In the genomic region with DNA sequence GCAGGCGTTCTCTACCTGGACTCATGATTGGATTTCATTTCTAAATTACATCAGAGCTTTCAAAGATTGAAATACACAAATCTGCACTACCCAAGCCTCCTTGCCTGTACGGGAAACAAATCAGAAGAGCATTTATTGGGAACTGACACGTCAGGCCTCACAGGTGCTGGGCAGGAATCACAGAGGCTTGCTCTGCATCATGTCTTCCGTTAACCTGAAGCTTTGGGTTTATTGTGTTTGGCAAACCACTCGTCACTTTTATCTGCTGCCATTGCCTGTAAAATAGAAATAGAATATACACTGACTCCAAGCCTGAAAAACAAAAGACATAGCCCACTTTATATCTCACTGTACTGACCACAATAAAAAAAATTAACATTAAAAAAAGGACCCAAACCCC, we compare ENCODE assay signal across 27 cellular contexts.
"Had no signal": no experiment of that assay in that cellular context is flagged by ENCODE, and none has a peak within 500 bp of the region (broad histone marks: within the 10 kb centered on the region; RNA-seq: fewer than 3 reads in every experiment).

No MANE protein-coding gene starts in this region.

- H3K4me3 ChIP-seq: esophagus muscularis mucosa, gastrocnemius medialis had no signal

- ATAC-seq: activated T-cell treated with anti-CD3 and anti-CD28 coated beads, Interleukin-2, amount 50 U/mL, for 72 hours; effector memory CD8-positive, alpha-beta T cell; foreskin keratinocyte; gastrocnemius medialis; WTC11 had no signal

- H3K4me1 ChIP-seq: gastrocnemius medialis had no signal

- DNase-seq: activated CD4-positive, alpha-beta memory T cell treated with anti-CD3 and anti-CD28 coated beads, Interleukin-2, amount 10 ng/mL, durations not matched to agents 7 days and 5 days; activated CD4-positive, alpha-beta T cell treated with anti-CD3 and anti-CD28 coated beads for 1 hour; activated CD4-positive, alpha-beta T cell treated with anti-CD3 and anti-CD28 coated beads for 4 hours; activated CD4-positive, alpha-beta T cell treated with anti-CD3 and anti-CD28 coated beads, Interleukin-2, amount 10 ng/mL, durations not matched to agents 7 days and 5 days; activated CD4-positive, alpha-beta T cell treated with anti-CD3 and anti-CD28 coated beads, Interleukin-2, amount 50 U/mL, for 4 hours; activated CD8-positive, alpha-beta memory T cell treated with anti-CD3 and anti-CD28 coated beads, Interleukin-2, amount 50 U/mL, for 48 hours; activated effector memory CD4-positive, alpha-beta T cell treated with Interleukin-2 at 50 U/mL for 16 hours; activated gamma-delta T cell treated with Interleukin-2 at 50 U/mL for 16 hours; activated naive CD4-positive, alpha-beta T cell treated with anti-CD3 and anti-CD28 coated beads, Interleukin-2, amount 50 U/mL, for 16 hours; activated naive CD4-positive, alpha-beta T cell treated with Interleukin-2 at 50 U/mL for 16 hours; activated T-cell treated with anti-CD3 and anti-CD28 coated beads for 4 hours; activated T-cell treated with anti-CD3 and anti-CD28 coated beads, Interleukin-2, amount 50 U/mL, for 24 hours; activated T-cell treated with anti-CD3 and anti-CD28 coated beads, Interleukin-2, amount 50 U/mL, for 72 hours; amniotic stem cell; anterior cingulate cortex; brain microvascular endothelial cell; caudate nucleus; cortex of kidney; dermis blood vessel endothelial cell; effector CD4-positive, alpha-beta T cell; effector memory CD8-positive, alpha-beta T cell; erythroblast; foreskin keratinocyte; gastrocnemius medialis; T-helper 2 cell had no signal

- H3K27me3 ChIP-seq: brain microvascular endothelial cell, esophagus muscularis mucosa, foreskin keratinocyte, gastrocnemius medialis had no signal

- H3K27ac ChIP-seq: brain microvascular endothelial cell, esophagus muscularis mucosa, foreskin keratinocyte, gastrocnemius medialis had no signal

- H3K9me3 ChIP-seq: esophagus muscularis mucosa, gastrocnemius medialis had no signal
